ENCODE assay signal across 9 cellular contexts in the genomic region with DNA sequence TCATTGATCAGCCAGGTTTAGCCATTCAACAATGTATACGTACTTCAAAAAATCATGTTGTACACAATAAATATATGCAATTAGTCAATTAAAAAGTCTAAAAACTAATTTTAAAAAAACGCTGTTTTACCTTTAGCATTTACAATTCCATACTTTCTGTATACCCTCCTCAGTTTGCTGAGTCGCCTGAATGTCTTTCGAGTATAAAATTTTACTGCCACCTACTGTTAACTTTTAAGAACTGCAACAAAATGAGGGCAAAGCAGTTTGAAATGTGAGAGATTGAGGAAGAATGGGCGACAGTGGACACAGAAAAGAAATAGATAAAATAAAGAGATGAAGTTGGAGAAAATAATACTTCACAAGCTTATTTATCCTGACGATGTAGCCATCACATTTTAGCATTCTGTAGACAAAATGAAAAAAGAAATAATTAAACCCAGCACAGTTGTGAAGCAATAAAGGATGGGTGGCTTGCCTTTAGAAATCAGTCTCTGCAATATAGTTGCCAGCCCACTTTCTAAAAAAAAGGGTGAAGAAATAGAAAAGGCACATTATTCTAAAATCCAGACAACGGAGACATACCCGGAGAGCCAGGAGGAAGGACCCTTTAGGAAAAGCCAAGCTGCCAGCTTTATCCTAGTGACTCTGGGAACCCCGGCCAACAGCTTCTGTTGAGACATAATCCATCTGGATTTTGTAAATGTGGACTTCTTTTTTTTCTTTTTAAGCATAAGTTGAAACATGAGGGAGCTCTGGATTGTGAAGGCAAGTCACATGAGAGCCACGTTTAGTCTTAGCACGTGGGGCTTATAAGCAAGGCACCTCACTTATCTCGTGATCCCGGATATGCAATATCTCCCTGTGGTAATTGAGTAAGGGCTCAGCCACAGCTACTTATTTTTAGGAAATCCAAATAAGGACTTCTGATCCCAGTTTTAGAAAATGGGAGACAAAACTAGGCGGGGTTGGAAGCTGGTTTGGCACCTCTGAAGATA.
DNase-seq lines count a peak whose midpoint lies in the region; ATAC-seq and FAIRE-seq lines count a peak whose summit lies in the region.
"Had no signal": no experiment of that assay in that cellular context is flagged by ENCODE, and none has a peak within 500 bp of the region (broad histone marks: within the 10 kb centered on the region; RNA-seq: fewer than 3 reads in every experiment).

No MANE protein-coding gene starts in this region.

- no peaks in the 10 kb centered on the region for H3K9me3 ChIP-seq in muscle layer of colon (ENCODE audit: low read length)
- H3K9me3 ChIP-seq: neutrophil had no signal

- peak overlapping the region; percentile 82 for H3K27ac ChIP-seq in muscle layer of colon (ENCODE audit: low read depth, low read length)
- H3K27ac ChIP-seq: neutrophil had no signal

- no peaks in the 10 kb centered on the region for H3K27me3 ChIP-seq in muscle layer of colon (ENCODE audit: control insufficient read depth in 1 of 2, insufficient read depth in 2 of 2, low read length in 2 of 2)
- H3K27me3 ChIP-seq: neutrophil had no signal

- H3K36me3 ChIP-seq in muscle layer of colon (ENCODE audit: insufficient read depth, low read length) = no peaks in the 10 kb centered on the region
- H3K36me3 ChIP-seq: neutrophil had no signal

- ATAC-seq in GM21360 (IDR thresholded peaks at IDR 0.05; ENCODE audit: unreplicated experiment) (peak; percentile 69), HG03045 (IDR thresholded peaks at IDR 0.05; ENCODE audit: unreplicated experiment) (no peak)

- H3K4me1 ChIP-seq in muscle layer of colon (ENCODE audit: insufficient read depth, low read length) = peaks cover 8% of the 10 kb centered on the region

- peak overlapping the region in 1 of 2 donors; percentile 21 for H3K4me3 ChIP-seq in muscle layer of colon (ENCODE audit: low read depth in 1 of 2, low read length in 2 of 2)

- DNase-seq in COLO829 (ENCODE audit: low spot score) = peak; percentile 97
- DNase-seq in HT1080 (ENCODE audit: low read depth) = peak; percentile 47
- DNase-seq in OCI-M1 (lab: John Stamatoyannopoulos, UW) = peak; percentile 62
- DNase-seq in stimulated activated CD4-positive, alpha-beta T cell treated with anti-CD3 and anti-CD28 coated beads, Interleukin-2, amount 100 ng/mL, for 48 hours = no peak

- no peak overlapping the region for H3K9ac ChIP-seq in muscle layer of colon (ENCODE audit: low read length)

- peak; percentile 97 for FAIRE-seq in endometrium (lab: Jason Lieb, UNC)

Comparison
In these comparisons a context has a peak if more than half of its experiments do, and no peak if none do; other contexts are left out.
1. DNase-seq: peak in COLO829 (single experiment), HT1080 (single experiment) and OCI-M1 (single experiment); none in stimulated activated CD4-positive, alpha-beta T cell treated with anti-CD3 and anti-CD28 coated beads, Interleukin-2, amount 100 ng/mL, for 48 hours (0 of 2).